Comparison of ENCODE assay signal across 1 cellular context in the genomic region with DNA sequence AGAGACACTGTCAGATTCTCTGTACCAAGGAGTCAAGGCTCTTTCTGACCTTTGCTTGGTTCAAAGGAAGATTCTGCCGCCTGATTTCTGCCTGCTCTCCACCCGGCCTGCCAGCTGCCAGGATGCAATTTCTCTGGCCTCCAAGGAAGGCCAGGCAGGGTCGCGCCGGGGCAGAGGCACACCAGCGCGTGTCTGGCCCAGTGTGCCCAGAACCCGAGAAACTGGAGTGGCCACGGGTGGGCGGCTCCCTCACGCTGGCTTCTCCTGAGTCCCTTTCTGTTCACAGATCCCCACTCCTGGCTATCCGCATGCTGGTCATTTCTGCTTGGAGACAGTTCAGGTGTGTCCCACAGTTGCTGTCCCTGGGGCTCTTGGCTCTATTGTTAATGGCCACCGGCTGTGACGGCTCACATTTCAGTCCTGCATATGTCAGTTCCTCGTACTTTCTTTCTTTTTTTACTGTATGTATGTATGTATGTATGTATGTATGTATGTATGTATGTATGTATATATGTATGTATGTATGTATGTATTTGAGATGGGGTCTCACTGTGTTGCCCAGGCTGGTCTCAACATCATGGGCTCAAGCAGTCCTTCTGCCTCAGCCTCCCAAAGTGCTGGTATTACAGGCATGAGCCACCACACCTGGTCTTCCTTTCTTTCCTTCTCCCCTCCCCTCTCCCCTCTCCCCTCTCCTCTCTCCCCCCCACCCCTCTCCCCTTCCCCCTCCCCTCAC.
TF ChIP-seq lines count a peak whose summit lies in the region.

No MANE protein-coding gene starts in this region.

TF ChIP-seq in HepG2, 621 proteins besides CTCF, POLR2A, EP300 and RAD21:
- TF ChIP-seq RBAK (CRISPR knock-in tag; IDR thresholded peaks at IDR 0.05) (no peak), PLRG1 (conservative IDR thresholded peaks at IDR 0.05) (no peak), ZNF121 (CRISPR knock-in tag; IDR thresholded peaks at IDR 0.05) (peak; percentile 68)
